1 cellular context compared by ENCODE assay signal in the genomic region with DNA sequence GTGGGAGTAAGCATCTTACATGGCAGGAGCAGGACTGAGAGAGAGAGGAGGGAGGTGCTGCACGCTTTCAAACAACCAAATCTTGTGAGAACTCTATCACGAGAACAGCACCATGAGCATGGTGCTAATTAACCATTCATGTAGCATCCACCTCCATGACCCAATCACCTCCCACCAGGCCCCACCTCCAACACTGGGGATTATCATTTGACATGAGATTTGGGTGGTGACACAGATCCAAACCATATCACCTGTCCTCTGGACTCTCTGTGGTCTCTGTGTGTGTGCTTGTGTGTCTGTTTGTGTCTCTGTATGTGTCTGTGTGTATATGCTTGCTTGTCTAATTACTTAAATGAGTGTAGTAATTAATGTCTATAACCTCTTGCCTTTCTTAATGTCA.
TF ChIP-seq lines count a peak whose summit lies in the region.

No MANE protein-coding gene starts in this region.

TF ChIP-seq in GM12878, 131 proteins besides CTCF, POLR2A, EP300 and RAD21 (continued from another document):
- TF ChIP-seq BCLAF1 (IDR thresholded peaks at IDR 0.05) (no peak), FOXK2 (IDR thresholded peaks at IDR 0.05) (no peak), SMAD5 (IDR thresholded peaks at IDR 0.05; ENCODE audit: low read depth) (0 out of 2 replicates have a peak, but pooled peaks have one; percentile 11), SUZ12 (IDR thresholded peaks at IDR 0.05; ENCODE audit: unreplicated experiment) (no peak), YBX1 (IDR thresholded peaks at IDR 0.05) (no peak), BHLHE40 (IDR thresholded peaks at IDR 0.05; ENCODE audit: borderline replicate concordance in 1 of 2, low read depth in 2 of 2, low read length in 1 of 2) (peak in 1 of 2 experiments; percentile 63; a peak in 3 of 4 replicates), MLLT1 (IDR thresholded peaks at IDR 0.05) (no peak; the same call in 1 of the 2 replicates), TBL1XR1 (IDR thresholded peaks at IDR 0.05; ENCODE audit: low read depth, low read length) (no peak), IKZF1 (conservative IDR thresholded peaks at IDR 0.05) (no peak), NFYA (IDR thresholded peaks at IDR 0.05; ENCODE audit: borderline replicate concordance, low read depth, low read length) (no peak), E4F1 (IDR thresholded peaks at IDR 0.05; ENCODE audit: borderline replicate concordance, partially characterized antibody) (no peak), NRF1 (conservative IDR thresholded peaks at IDR 0.05; ENCODE audit: low read depth, low read length) (no peak), HCFC1 (IDR thresholded peaks at IDR 0.05; ENCODE audit: low read length) (no peak), RELB (IDR thresholded peaks at IDR 0.05; ENCODE audit: low read depth) (no peak), ZNF217 (IDR thresholded peaks at IDR 0.05) (no peak), SREBF1 (IDR thresholded peaks at IDR 0.05; ENCODE audit: low read length) (no peak), MYB (IDR thresholded peaks at IDR 0.05; ENCODE audit: borderline replicate concordance, low read depth, low read length) (no peak), HDAC6 (IDR thresholded peaks at IDR 0.05; ENCODE audit: unreplicated experiment) (no peak)
- TF ChIP-seq, protein P1, sequence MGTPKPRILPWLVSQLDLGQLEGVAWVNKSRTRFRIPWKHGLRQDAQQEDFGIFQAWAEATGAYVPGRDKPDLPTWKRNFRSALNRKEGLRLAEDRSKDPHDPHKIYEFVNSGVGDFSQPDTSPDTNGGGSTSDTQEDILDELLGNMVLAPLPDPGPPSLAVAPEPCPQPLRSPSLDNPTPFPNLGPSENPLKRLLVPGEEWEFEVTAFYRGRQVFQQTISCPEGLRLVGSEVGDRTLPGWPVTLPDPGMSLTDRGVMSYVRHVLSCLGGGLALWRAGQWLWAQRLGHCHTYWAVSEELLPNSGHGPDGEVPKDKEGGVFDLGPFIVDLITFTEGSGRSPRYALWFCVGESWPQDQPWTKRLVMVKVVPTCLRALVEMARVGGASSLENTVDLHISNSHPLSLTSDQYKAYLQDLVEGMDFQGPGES (IDR thresholded peaks at IDR 0.05): no peak
